ENCODE assay signal across 12 cellular contexts in the genomic region with DNA sequence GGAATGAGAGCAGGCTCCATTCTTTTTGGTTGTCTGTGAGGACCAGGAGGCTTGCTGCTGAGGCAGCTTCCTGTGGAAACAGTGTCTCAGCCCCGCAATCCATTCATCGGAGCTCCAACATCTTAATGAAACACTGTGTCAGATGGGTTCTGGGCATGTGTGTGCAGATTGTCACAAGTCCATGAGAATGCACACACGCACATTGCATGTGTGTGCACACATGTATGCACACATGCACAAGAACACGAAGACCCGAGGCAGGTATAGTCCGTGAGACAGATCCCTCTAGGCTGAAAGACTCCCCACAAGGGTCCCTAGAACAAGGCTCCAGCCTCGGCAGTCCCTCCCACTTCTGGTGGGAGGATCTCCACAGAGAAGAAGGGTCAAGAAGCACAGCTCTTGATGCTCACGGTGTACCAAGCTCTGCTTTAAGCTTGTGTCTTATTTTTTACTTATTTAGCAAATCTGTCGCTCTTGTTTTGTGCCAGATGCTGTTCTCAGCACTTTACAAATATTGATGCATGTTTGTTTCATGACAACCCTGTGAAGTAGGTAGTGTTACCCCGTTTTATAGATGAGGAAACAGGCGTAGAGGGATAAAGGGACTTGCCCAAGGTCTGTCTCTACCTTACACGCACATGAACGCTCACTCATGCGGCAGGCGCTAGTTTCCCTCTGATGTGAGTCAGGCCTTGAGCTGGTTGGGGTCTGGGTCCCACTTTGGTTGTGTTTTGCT.
DNase-seq lines count a peak whose midpoint lies in the region; ATAC-seq, FAIRE-seq and TF ChIP-seq lines count a peak whose summit lies in the region.
"Had no signal": no experiment of that assay in that cellular context is flagged by ENCODE, and none has a peak within 500 bp of the region (broad histone marks: within the 10 kb centered on the region; RNA-seq: fewer than 3 reads in every experiment).

No MANE protein-coding gene starts in this region.

- no peak overlapping the region for H2AFZ ChIP-seq in HepG2 (ENCODE audit: low read length)

- peak overlapping the region; percentile 7 for H3K27ac ChIP-seq in adipose tissue (ENCODE audit: low read depth, low read length)
- H3K27ac ChIP-seq in HepG2 (ENCODE audit: extremely low read length, insufficient read depth, low read length), result peak overlapping the region; percentile 79
- H3K27ac ChIP-seq in spleen, result peak overlapping the region in 7 of 8 donors; percentile 35 to 55 (median 52)
- H3K27ac ChIP-seq: KMS-11 had no signal

- H3K79me2 ChIP-seq in HepG2 (ENCODE audit: insufficient read depth, low read length), result peaks cover 87% of the 10 kb centered on the region

- POLR2A ChIA-PET in HEK293T (lab: Yijun Ruan, JAX) (no interaction called here), HepG2 (lab: Yijun Ruan, JAX) (interaction anchor here (0.6 to 2.5 kb wide), 13 partner anchors 21 to 605 kb away, joined by 3 to 23 read pairs (median 4); a partner anchor contains a TSS)
- POLR2A ChIA-PET in naive thymus-derived CD8-positive, alpha-beta T cell (lab: Charles Lee), result interaction anchor here (1.6 kb wide), 1 partner anchor 14 kb away, joined by 5 read pairs; no protein-coding TSS in a partner anchor

- no peaks in the 10 kb centered on the region for H3K9me3 Mint-ChIP-seq in naive thymus-derived CD8-positive, alpha-beta T cell

- no peaks in the 10 kb centered on the region for H3K27me3 Mint-ChIP-seq in naive thymus-derived CD8-positive, alpha-beta T cell
- H3K27me3 Mint-ChIP-seq: activated CD4-positive, alpha-beta T cell treated with anti-CD3 and anti-CD28 coated beads for 36 hours had no signal

- H3K27me3 ChIP-seq in HepG2 (ENCODE audit: control insufficient read depth in 1 of 2, insufficient read depth in 2 of 2, low read length in 2 of 2) (no peaks in the 10 kb centered on the region), spleen (replicated peaks in 1 of 7) (no peaks in the 10 kb centered on the region)

- peak overlapping the region in 2 of 10 donors; percentile 48 to 57 for H3K27ac Mint-ChIP-seq in naive thymus-derived CD8-positive, alpha-beta T cell
- H3K27ac Mint-ChIP-seq: activated CD4-positive, alpha-beta T cell treated with anti-CD3 and anti-CD28 coated beads for 36 hours had no signal

- no peaks in the 10 kb centered on the region for H3K36me3 Mint-ChIP-seq in naive thymus-derived CD8-positive, alpha-beta T cell
- H3K36me3 Mint-ChIP-seq: immature natural killer cell had no signal

- H3K4me2 ChIP-seq in HepG2 (ENCODE audit: low read depth, low read length), result peak overlapping the region; percentile 75
- H3K4me2 ChIP-seq: KMS-11 had no signal

- intact Hi-C loops in HepG2 (cut with micrococcal nuclease; ENCODE audit: unreplicated experiment) (loop anchor here (1.0 kb wide), 1 partner anchor 20 kb away; no protein-coding TSS in a partner anchor), spleen (cut with DNase I; ENCODE audit: low total_unique reads) (no loop called here)

- WGBS in adipose tissue, 3 donors, result 80 to 87% (median 81%) methylated on average over 15 of the region's 15 CpGs
- 85% methylated on average over 12 of the region's 15 CpGs for WGBS in HepG2 (ENCODE audit: low lambda C conversion rate)
- WGBS in spleen, 5 donors, result 68 to 86% (median 77%) methylated on average over 15 of the region's 15 CpGs

- H4K20me1 ChIP-seq in HepG2 (ENCODE audit: insufficient read depth, low read length), result peaks cover 64% of the 10 kb centered on the region

- H3K4me3 Mint-ChIP-seq in naive thymus-derived CD8-positive, alpha-beta T cell, result peak overlapping the region in 1 of 10 donors; percentile 6
- H3K4me3 Mint-ChIP-seq: activated CD4-positive, alpha-beta T cell treated with anti-CD3 and anti-CD28 coated beads for 36 hours; immature natural killer cell had no signal

- TF ChIP-seq CTCF in HepG2 (CRISPR knock-in tag; IDR thresholded peaks at IDR 0.05) (no peak), spleen (IDR thresholded peaks at IDR 0.05 in 8 of 11, conservative IDR thresholded peaks at IDR 0.05 in 3 of 11) (no peak)

- DNase-seq in HEK293T (ENCODE audit: extremely low spot score) (peak; percentile 3), HepG2 (ENCODE audit: low spot score) (no peak), spleen (no peak), superior temporal gyrus (ENCODE audit: extremely low spot score) (no peak), HUDEP-2 (lab: John Stamatoyannopoulos, UW; ENCODE audit: unreplicated experiment in 76 of 76) (no peak)
- no peak for DNase-seq in naive thymus-derived CD8-positive, alpha-beta T cell
- DNase-seq: activated CD4-positive, alpha-beta T cell treated with anti-CD3 and anti-CD28 coated beads for 36 hours; DMS 273 treated with DMSO at 0.1 percent for 48 hours; immature natural killer cell had no signal

- ATAC-seq in HepG2 (peak; percentile 1; the same call in 1 of the 3 replicates), GM19023 (IDR thresholded peaks at IDR 0.05; ENCODE audit: unreplicated experiment) (no peak)
- no peak for ATAC-seq in naive thymus-derived CD8-positive, alpha-beta T cell
- ATAC-seq: activated CD4-positive, alpha-beta T cell treated with anti-CD3 and anti-CD28 coated beads for 36 hours had no signal

- H3K9me3 ChIP-seq in HepG2 (ENCODE audit: low read length) (no peaks in the 10 kb centered on the region), spleen (no peaks in the 10 kb centered on the region)

- no peak for FAIRE-seq in HepG2 (lab: Jason Lieb, UNC)

- in situ Hi-C loops in HepG2 (cut with HindIII; ENCODE audit: extremely low pct_ligation_motif_present, low pct_unique_long_range_greater_than_20kb), result no loop called here

- TF ChIP-seq EP300 in HepG2 (IDR thresholded peaks at IDR 0.05; ENCODE audit: low read depth in 2 of 2, low read length in 2 of 2) (no peak), HepG2 (CRISPR knock-in tag; IDR thresholded peaks at IDR 0.05; ENCODE audit: borderline replicate concordance) (no peak)

- TF ChIP-seq POLR2A in HepG2 (IDR thresholded peaks at IDR 0.05; ENCODE audit: insufficient read depth in 1 of 2, low read depth in 2 of 2, low read length in 2 of 2), result no peak
- TF ChIP-seq POLR2A in spleen (IDR thresholded peaks at IDR 0.05), result no peak

- no peak for TF ChIP-seq RAD21 in HepG2 (CRISPR knock-in tag; IDR thresholded peaks at IDR 0.05)

- CTCF ChIA-PET in HEK293T (lab: Yijun Ruan, JAX), result no interaction called here
- CTCF ChIA-PET in HepG2 (lab: Yijun Ruan, JAX; ENCODE audit: low intra/inter-chr PET ratio, low total read pairs), result no interaction called here

- H3K36me3 ChIP-seq in HepG2 (replicated peaks in 1 of 2; ENCODE audit: control insufficient read depth in 1 of 2, insufficient read depth in 2 of 2, low read length in 2 of 2), result peaks cover 1 to 7% of the 10 kb centered on the region in 2 experiments; a peak in 1 of 5 replicates
- H3K36me3 ChIP-seq in spleen, result no peaks in the 10 kb centered on the region

- H3K9ac ChIP-seq in HepG2 (ENCODE audit: insufficient read depth, low read depth, low read length), result peak overlapping the region; percentile 61
- H3K9ac ChIP-seq: KMS-11 had no signal

- H3K4me1 Mint-ChIP-seq in naive thymus-derived CD8-positive, alpha-beta T cell, result peaks cover 20 to 66% (median 35%) of the 10 kb centered on the region in 4 donors

- BruUV-seq in HepG2 (replicated peaks; lab: Mats Ljungman, UMichigan), result no TSS peak

- H3K4me3 ChIP-seq in HepG2 (replicated peaks in 1 of 3; ENCODE audit: insufficient read depth in 1 of 3, low read depth in 2 of 3, low read length in 3 of 3) (peak overlapping the region in 1 of 3 experiments; percentile 39; a peak in 1 of 6 replicates), spleen (no peak overlapping the region)

- H3K4me1 ChIP-seq in HepG2 (ENCODE audit: insufficient read depth, low read length) (peaks cover 80% of the 10 kb centered on the region), spleen (peaks cover 17 to 86% (median 53%) of the 10 kb centered on the region in 6 donors)

TF ChIP-seq in HEK293T, 16 proteins besides CTCF, POLR2A, EP300 and RAD21:
- TF ChIP-seq BHLHE40 (IDR thresholded peaks at IDR 0.05; ENCODE audit: borderline replicate concordance) (no peak), HDGF (IDR thresholded peaks at IDR 0.05; ENCODE audit: borderline replicate concordance) (no peak), CTBP1 (IDR thresholded peaks at IDR 0.05; ENCODE audit: borderline replicate concordance) (no peak), ELF4 (IDR thresholded peaks at IDR 0.05) (no peak), SUZ12 (IDR thresholded peaks at IDR 0.05) (no peak), ARNT (IDR thresholded peaks at IDR 0.05) (no peak), TARDBP (IDR thresholded peaks at IDR 0.05) (no peak), FOXA1 (IDR thresholded peaks at IDR 0.05) (no peak)
- TF ChIP-seq, protein P1, sequence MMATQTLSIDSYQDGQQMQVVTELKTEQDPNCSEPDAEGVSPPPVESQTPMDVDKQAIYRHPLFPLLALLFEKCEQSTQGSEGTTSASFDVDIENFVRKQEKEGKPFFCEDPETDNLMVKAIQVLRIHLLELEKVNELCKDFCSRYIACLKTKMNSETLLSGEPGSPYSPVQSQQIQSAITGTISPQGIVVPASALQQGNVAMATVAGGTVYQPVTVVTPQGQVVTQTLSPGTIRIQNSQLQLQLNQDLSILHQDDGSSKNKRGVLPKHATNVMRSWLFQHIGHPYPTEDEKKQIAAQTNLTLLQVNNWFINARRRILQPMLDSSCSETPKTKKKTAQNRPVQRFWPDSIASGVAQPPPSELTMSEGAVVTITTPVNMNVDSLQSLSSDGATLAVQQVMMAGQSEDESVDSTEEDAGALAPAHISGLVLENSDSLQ (IDR thresholded peaks at IDR 0.05), result no peak

TF ChIP-seq in HepG2, 621 proteins besides CTCF, POLR2A, EP300 and RAD21 (continues in another document):
- TF ChIP-seq MAFK (conservative IDR thresholded peaks at IDR 0.05 in 1 of 2, IDR thresholded peaks at IDR 0.05 in 1 of 2; ENCODE audit: low read length in 2 of 2), result peak; percentile 64 to 75; a peak in 2 of 4 replicates
- TF ChIP-seq ZNF644 (CRISPR knock-in tag; IDR thresholded peaks at IDR 0.05; ENCODE audit: low read depth), result no peak
- TF ChIP-seq, protein P2, sequence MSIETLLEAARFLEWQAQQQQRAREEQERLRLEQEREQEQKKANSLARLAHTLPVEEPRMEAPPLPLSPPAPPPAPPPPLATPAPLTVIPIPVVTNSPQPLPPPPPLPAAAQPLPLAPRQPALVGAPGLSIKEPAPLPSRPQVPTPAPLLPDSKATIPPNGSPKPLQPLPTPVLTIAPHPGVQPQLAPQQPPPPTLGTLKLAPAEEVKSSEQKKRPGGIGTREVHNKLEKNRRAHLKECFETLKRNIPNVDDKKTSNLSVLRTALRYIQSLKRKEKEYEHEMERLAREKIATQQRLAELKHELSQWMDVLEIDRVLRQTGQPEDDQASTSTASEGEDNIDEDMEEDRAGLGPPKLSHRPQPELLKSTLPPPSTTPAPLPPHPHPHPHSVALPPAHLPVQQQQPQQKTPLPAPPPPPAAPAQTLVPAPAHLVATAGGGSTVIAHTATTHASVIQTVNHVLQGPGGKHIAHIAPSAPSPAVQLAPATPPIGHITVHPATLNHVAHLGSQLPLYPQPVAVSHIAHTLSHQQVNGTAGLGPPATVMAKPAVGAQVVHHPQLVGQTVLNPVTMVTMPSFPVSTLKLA (IDR thresholded peaks at IDR 0.05), result 0 out of 2 replicates have a peak, but pooled peaks have one; percentile 10
- peak; percentile 47 for TF ChIP-seq MAFF (IDR thresholded peaks at IDR 0.05; ENCODE audit: low read depth, low read length)
- no peak for TF ChIP-seq IRX3 (CRISPR knock-in tag; IDR thresholded peaks at IDR 0.05; ENCODE audit: borderline replicate concordance, low read depth)
- TF ChIP-seq ZNF431 (CRISPR knock-in tag; IDR thresholded peaks at IDR 0.05; ENCODE audit: borderline replicate concordance, low read depth), result 0 out of 2 replicates have a peak, but pooled peaks have one; percentile 21

Comparison
In these comparisons a context has a peak if more than half of its experiments do, and no peak if none do; other contexts are left out.
1. H3K27ac ChIP-seq: peak in every context shown above with its lines; median percentile 79 in HepG2; 52 in spleen; 7 in adipose tissue.